In the genomic region with DNA sequence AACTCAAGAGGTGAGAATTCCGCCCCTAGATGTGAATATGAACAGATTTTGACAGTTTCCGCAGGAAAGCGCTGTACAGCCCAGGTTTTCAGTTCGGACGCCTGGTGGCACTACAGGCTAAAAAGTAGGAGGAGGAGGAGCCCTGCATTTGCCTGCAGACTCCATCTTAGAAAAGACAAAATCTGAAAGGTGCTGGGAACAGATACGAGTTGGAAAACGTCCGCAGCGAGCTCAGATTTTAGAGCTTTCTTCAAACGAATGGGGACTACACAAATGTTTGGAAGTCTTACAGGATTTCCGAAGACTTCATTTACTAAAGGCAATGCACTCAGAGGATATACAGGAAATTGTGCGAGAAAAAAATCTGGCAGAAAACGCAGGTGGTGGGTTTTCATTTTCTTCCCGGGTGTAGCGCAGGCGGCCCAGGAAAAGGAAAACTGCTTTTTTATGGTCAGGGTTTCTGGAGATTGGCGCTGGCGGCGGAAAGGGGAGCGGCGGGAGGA, we compare ENCODE assay signal across 8 cellular contexts. TPM values are rescaled to one million over a fixed set of nuclear protein-coding genes. Genes with fewer than 3 reads are reported as not detected.
DNase-seq lines count a peak whose midpoint lies in the region; ATAC-seq and TF ChIP-seq lines count a peak whose summit lies in the region.

No MANE protein-coding gene starts in this region.

- H3K27me3 ChIP-seq in effector memory CD4-positive, alpha-beta T cell (replicated peaks; ENCODE audit: control insufficient read depth, insufficient read depth, low read length, poor library complexity, severe bottlenecking): no peaks in the 10 kb centered on the region

- CTCF ChIA-PET in activated CD4-positive, alpha-beta T cell treated with anti-CD3 and anti-CD28 coated beads for 36 hours (lab: Charles Lee): interaction anchor here (0.9 to 1.0 kb wide), 2 partner anchors 10 to 24 kb away, joined by 3 read pairs; no protein-coding TSS in a partner anchor

- no peak overlapping the region for H3K4me3 ChIP-seq in GM12865 (ENCODE audit: low read depth, low read length)
- peak overlapping the region; percentile 44 for H3K4me3 ChIP-seq in effector memory CD4-positive, alpha-beta T cell (ENCODE audit: insufficient read depth, low read depth, low read length, poor library complexity, severe bottlenecking)

- no peaks in the 10 kb centered on the region for H3K36me3 ChIP-seq in effector memory CD4-positive, alpha-beta T cell (ENCODE audit: control insufficient read depth, insufficient read depth, low read length)

- H3K27ac ChIP-seq in effector memory CD4-positive, alpha-beta T cell (ENCODE audit: insufficient read depth, low read length, poor library complexity, severe bottlenecking): no peak overlapping the region

- H3K27ac Mint-ChIP-seq in activated CD4-positive, alpha-beta T cell treated with anti-CD3 and anti-CD28 coated beads for 36 hours: no peak overlapping the region
- no peak overlapping the region for H3K27ac Mint-ChIP-seq in stimulated activated naive CD8-positive, alpha-beta T cell treated with anti-CD3 and anti-CD28 coated beads, Interleukin-15, Interleukin-2, amounts not matched to agents 100 ng/mL and 50 ng/mL, for 24 hours

- no peak for TF ChIP-seq CTCF in GM12865 (IDR thresholded peaks at IDR 0.05; ENCODE audit: insufficient read depth, low read depth, low read length, missing control alignments)

- H3K9me3 Mint-ChIP-seq in activated CD4-positive, alpha-beta T cell treated with anti-CD3 and anti-CD28 coated beads for 36 hours (ENCODE audit: low read depth): no peaks in the 10 kb centered on the region
- no peaks in the 10 kb centered on the region for H3K9me3 Mint-ChIP-seq in stimulated activated naive CD8-positive, alpha-beta T cell treated with anti-CD3 and anti-CD28 coated beads, Interleukin-15, Interleukin-2, amounts not matched to agents 100 ng/mL and 50 ng/mL, for 24 hours

- peak overlapping the region; percentile 73 for H3K4me3 Mint-ChIP-seq in activated CD4-positive, alpha-beta T cell treated with anti-CD3 and anti-CD28 coated beads for 36 hours
- H3K4me3 Mint-ChIP-seq in stimulated activated naive CD8-positive, alpha-beta T cell treated with anti-CD3 and anti-CD28 coated beads, Interleukin-15, Interleukin-2, amounts not matched to agents 100 ng/mL and 50 ng/mL, for 24 hours: peak overlapping the region; percentile 76

- POLR2A ChIA-PET in activated CD4-positive, alpha-beta T cell treated with anti-CD3 and anti-CD28 coated beads for 36 hours (lab: Charles Lee): no interaction called here

- H3K36me3 Mint-ChIP-seq in activated CD4-positive, alpha-beta T cell treated with anti-CD3 and anti-CD28 coated beads for 36 hours (ENCODE audit: low read depth): no peaks in the 10 kb centered on the region
- H3K36me3 Mint-ChIP-seq in stimulated activated naive CD8-positive, alpha-beta T cell treated with anti-CD3 and anti-CD28 coated beads, Interleukin-15, Interleukin-2, amounts not matched to agents 100 ng/mL and 50 ng/mL, for 24 hours (ENCODE audit: low read depth): no peaks in the 10 kb centered on the region

- H3K4me1 ChIP-seq in effector memory CD4-positive, alpha-beta T cell (ENCODE audit: control insufficient read depth, insufficient read depth, low read length, poor library complexity, severe bottlenecking): no peaks in the 10 kb centered on the region

- peak; percentile 12 for DNase-seq in GM12865 (ENCODE audit: low read depth)
- peak; percentile 78 for DNase-seq in NCI-H146 (lab: John Stamatoyannopoulos, UW)
- peak; percentile 67 for DNase-seq in activated CD4-positive, alpha-beta T cell treated with anti-CD3 and anti-CD28 coated beads for 36 hours
- DNase-seq in effector memory CD4-positive, alpha-beta T cell: peak in 2 of 3 donors; percentile 12 to 15
- DNase-seq in medulla oblongata (ENCODE audit: extremely low spot score): peak; percentile 87
- DNase-seq in KG1 (lab: John Stamatoyannopoulos, UW): no peak

- ATAC-seq in activated CD4-positive, alpha-beta T cell treated with anti-CD3 and anti-CD28 coated beads for 36 hours: peak; percentile 63
- no peak for ATAC-seq in HG03095 (IDR thresholded peaks at IDR 0.05; ENCODE audit: unreplicated experiment)

- peaks cover 23% of the 10 kb centered on the region for H3K27me3 Mint-ChIP-seq in activated CD4-positive, alpha-beta T cell treated with anti-CD3 and anti-CD28 coated beads for 36 hours
- H3K27me3 Mint-ChIP-seq in stimulated activated naive CD8-positive, alpha-beta T cell treated with anti-CD3 and anti-CD28 coated beads, Interleukin-15, Interleukin-2, amounts not matched to agents 100 ng/mL and 50 ng/mL, for 24 hours: peaks cover 40% of the 10 kb centered on the region

- intact Hi-C loops in activated CD4-positive, alpha-beta T cell treated with anti-CD3 and anti-CD28 coated beads for 36 hours (cut with DNase I, micrococcal nuclease): no loop called here

- peaks cover 1% of the 10 kb centered on the region for H3K4me1 Mint-ChIP-seq in activated CD4-positive, alpha-beta T cell treated with anti-CD3 and anti-CD28 coated beads for 36 hours
- peaks cover 5% of the 10 kb centered on the region for H3K4me1 Mint-ChIP-seq in stimulated activated naive CD8-positive, alpha-beta T cell treated with anti-CD3 and anti-CD28 coated beads, Interleukin-15, Interleukin-2, amounts not matched to agents 100 ng/mL and 50 ng/mL, for 24 hours (ENCODE audit: low read depth)

- H3K9me3 ChIP-seq in effector memory CD4-positive, alpha-beta T cell (ENCODE audit: control insufficient read depth, low read length): peaks cover 3% of the 10 kb centered on the region

RNA-seq across cellular contexts. Expression of a gene that starts 9.9 kb away (rescaled TPM):
- not detected for total RNA-seq in activated CD4-positive, alpha-beta T cell treated with anti-CD3 and anti-CD28 coated beads for 36 hours

RNA-seq across cellular contexts. Expression of a gene that starts 15.7 kb away (rescaled TPM):
- total RNA-seq in activated CD4-positive, alpha-beta T cell treated with anti-CD3 and anti-CD28 coated beads for 36 hours: not detected

RNA-seq across cellular contexts. Expression of a gene that starts 33.4 kb away (rescaled TPM):
- not detected for total RNA-seq in activated CD4-positive, alpha-beta T cell treated with anti-CD3 and anti-CD28 coated beads for 36 hours

RNA-seq across cellular contexts. Expression of a gene that starts 37.1 kb away (rescaled TPM):
- not detected for total RNA-seq in activated CD4-positive, alpha-beta T cell treated with anti-CD3 and anti-CD28 coated beads for 36 hours

RNA-seq across cellular contexts. Expression of a gene that starts 50.5 kb away (rescaled TPM):
- not detected for total RNA-seq in activated CD4-positive, alpha-beta T cell treated with anti-CD3 and anti-CD28 coated beads for 36 hours
